In genomic region chr5:43638107-43638506, GRCh38 we compare ENCODE assay signal across 30 cellular contexts. TPM values are rescaled to one million over a fixed set of nuclear protein-coding genes. Genes with fewer than 3 reads are reported as not detected.
DNase-seq lines count a peak whose midpoint lies in the region; ATAC-seq and TF ChIP-seq lines count a peak whose summit lies in the region.
"Had no signal": no experiment of that assay in that cellular context is flagged by ENCODE, and none has a peak within 500 bp of the region (broad histone marks: within the 10 kb centered on the region; RNA-seq: fewer than 3 reads in every experiment).

No MANE protein-coding gene starts in this region.

- no peak for ATAC-seq in activated naive CD4-positive, alpha-beta T cell treated with anti-CD3 and anti-CD28 coated beads, Interleukin-2, amount 50 U/mL, for 72 hours
- no peak for ATAC-seq in HG03565 (IDR thresholded peaks at IDR 0.05; ENCODE audit: unreplicated experiment)
- ATAC-seq: effector memory CD8-positive, alpha-beta T cell; GM23338; left lobe of liver; pancreas; PC-3; stimulated activated naive CD8-positive, alpha-beta T cell treated with anti-CD3 and anti-CD28 coated beads, Interleukin-15, Interleukin-2, amounts not matched to agents 100 U/mL and 50 U/mL, for 24 hours had no signal

- no peak overlapping the region for H3K4ac ChIP-seq in trophoblast cell (ENCODE audit: low read depth, low read length)

- H3K36me3 ChIP-seq in tibial artery = no peaks in the 10 kb centered on the region
- H3K36me3 ChIP-seq in OCI-LY7 (ENCODE audit: insufficient read depth, low read length) = peaks cover 19% of the 10 kb centered on the region
- H3K36me3 ChIP-seq in trophoblast cell (ENCODE audit: control insufficient read depth in 1 of 2, insufficient read depth in 2 of 2, low read length in 2 of 2) = no peaks in the 10 kb centered on the region
- H3K36me3 ChIP-seq: colonic mucosa, neural progenitor cell, pancreas, thoracic aorta had no signal

- H3K9me2 ChIP-seq in OCI-LY7 (ENCODE audit: insufficient read depth, low read length) = no peaks in the 10 kb centered on the region

- no peaks in the 10 kb centered on the region for H3K9me3 ChIP-seq in tibial artery
- no peaks in the 10 kb centered on the region for H3K9me3 ChIP-seq in OCI-LY7 (ENCODE audit: low read length)
- H3K9me3 ChIP-seq in trophoblast cell (ENCODE audit: insufficient read depth, low read depth, low read length) = no peaks in the 10 kb centered on the region
- H3K9me3 ChIP-seq: colonic mucosa, pancreas, thoracic aorta, vagina had no signal

- CTCF ChIA-PET in OCI-LY7 (lab: Charles Lee; ENCODE audit: unreplicated experiment) = no interaction called here

- H2AFZ ChIP-seq in OCI-LY7 (ENCODE audit: low read length) (no peak overlapping the region), trophoblast cell (ENCODE audit: insufficient read depth, low read length, poor library complexity) (no peak overlapping the region)
- H2AFZ ChIP-seq: GM23338, neural progenitor cell had no signal

- no TSS peak for BruUV-seq in OCI-LY7 (replicated peaks; lab: Mats Ljungman, UMichigan)

- H3K18ac ChIP-seq in trophoblast cell (ENCODE audit: low read length) = no peak overlapping the region

- no peak overlapping the region for H2BK12ac ChIP-seq in trophoblast cell (ENCODE audit: low read length)

- no peak overlapping the region for H3K23ac ChIP-seq in trophoblast cell (ENCODE audit: low read length)

- H3K4me3 ChIP-seq in tibial artery (no peak overlapping the region), OCI-LY7 (ENCODE audit: low read depth, low read length, poor library complexity, severe bottlenecking) (no peak overlapping the region), trophoblast cell (ENCODE audit: low read depth, low read length) (no peak overlapping the region)
- H3K4me3 ChIP-seq: colonic mucosa, GM23338, neural progenitor cell, pancreas, smooth muscle cell, thoracic aorta, vagina had no signal

- H4K8ac ChIP-seq in trophoblast cell (ENCODE audit: low read depth, low read length) = no peak overlapping the region

- H3K27ac ChIP-seq in tibial artery (peak overlapping the region; percentile 61 to 77), OCI-LY7 (ENCODE audit: low read depth, low read length, poor library complexity, severe bottlenecking) (no peak overlapping the region), trophoblast cell (ENCODE audit: low read depth, low read length) (no peak overlapping the region)
- H3K27ac ChIP-seq: colonic mucosa, neural progenitor cell, pancreas, vagina had no signal

- H2AK5ac ChIP-seq in trophoblast cell (ENCODE audit: low read length) = no peak overlapping the region

- H3K9me3 Mint-ChIP-seq in activated naive CD4-positive, alpha-beta T cell treated with anti-CD3 and anti-CD28 coated beads, Interleukin-2, amount 50 U/mL, for 72 hours = no peaks in the 10 kb centered on the region
- H3K9me3 Mint-ChIP-seq: effector memory CD8-positive, alpha-beta T cell; GM23338; IgD-negative memory B cell; neural progenitor cell; T-helper 1 cell treated with Interleukin-12 subunit alpha and Interleukin-12 subunit beta and Interleukin-4 antibody, amounts not matched to agents 30 μg/mL and 1 μg/mL, for 36 hours had no signal

- no peaks in the 10 kb centered on the region for H3K79me2 ChIP-seq in OCI-LY7 (ENCODE audit: insufficient read depth, low read depth, low read length)
- no peaks in the 10 kb centered on the region for H3K79me2 ChIP-seq in trophoblast cell (ENCODE audit: control insufficient read depth, insufficient read depth, low read length, poor library complexity)

- peak overlapping the region; percentile 7 to 39 for H3K27ac Mint-ChIP-seq in activated naive CD4-positive, alpha-beta T cell treated with anti-CD3 and anti-CD28 coated beads, Interleukin-2, amount 50 U/mL, for 72 hours
- H3K27ac Mint-ChIP-seq: activated naive CD8-positive, alpha-beta T cell; GM23338; neural progenitor cell; T-helper 1 cell treated with Interleukin-12 subunit alpha and Interleukin-12 subunit beta and Interleukin-4 antibody, amounts not matched to agents 30 μg/mL and 1 μg/mL, for 36 hours had no signal

- no CpG with 5 or more reads among the region's 2 CpGs for WGBS in trophoblast cell (ENCODE audit: extremely low coverage, insufficient coverage, insufficient read length)

- no peak overlapping the region for H4K12ac ChIP-seq in trophoblast cell (ENCODE audit: low read depth, low read length)

- no peak overlapping the region for H3K9ac ChIP-seq in trophoblast cell (ENCODE audit: low read length)
- H3K9ac ChIP-seq: neural progenitor cell had no signal

- POLR2A ChIA-PET in OCI-LY7 (lab: Charles Lee) = interaction anchor here (1.5 kb wide), 1 partner anchor 19 kb away, joined by 5 read pairs; no protein-coding TSS in a partner anchor

- H2BK5ac ChIP-seq in trophoblast cell (ENCODE audit: low read depth, low read length, poor library complexity) = no peak overlapping the region

- no peak overlapping the region for H4K91ac ChIP-seq in trophoblast cell (ENCODE audit: low read depth, low read length)

- peaks cover 0 to 7% of the 10 kb centered on the region in 2 donors for H3K36me3 Mint-ChIP-seq in activated naive CD4-positive, alpha-beta T cell treated with anti-CD3 and anti-CD28 coated beads, Interleukin-2, amount 50 U/mL, for 72 hours

- no peaks in the 10 kb centered on the region for H3K27me3 ChIP-seq in tibial artery
- no peaks in the 10 kb centered on the region for H3K27me3 ChIP-seq in trophoblast cell (ENCODE audit: insufficient read depth, low read length)
- H3K27me3 ChIP-seq: colonic mucosa, neural progenitor cell, pancreas, vagina had no signal

- no peak overlapping the region for H3K14ac ChIP-seq in trophoblast cell (ENCODE audit: low read length)

- H3K4me2 ChIP-seq in OCI-LY7 (ENCODE audit: low read length) = no peak overlapping the region
- no peak overlapping the region for H3K4me2 ChIP-seq in trophoblast cell (ENCODE audit: low read length)
- H3K4me2 ChIP-seq: GM23338, neural progenitor cell, smooth muscle cell had no signal

- H4K20me1 ChIP-seq in OCI-LY7 (ENCODE audit: insufficient read depth, low read length) = no peaks in the 10 kb centered on the region

- intact Hi-C loops in tibial artery (cut with DNase I; ENCODE audit: low total_unique reads) = loop anchor here (5.0 kb wide), 1 partner anchor 44 kb away; no protein-coding TSS in a partner anchor
- intact Hi-C loops in OCI-LY7 (cut with micrococcal nuclease; ENCODE audit: unreplicated experiment) = no loop called here

- H3K79me1 ChIP-seq in trophoblast cell (ENCODE audit: low read length) = no peaks in the 10 kb centered on the region

- no peak overlapping the region for H2BK120ac ChIP-seq in trophoblast cell (ENCODE audit: insufficient read depth, low read length, poor library complexity)

- peaks cover 0 to 99% (median 36%) of the 10 kb centered on the region in 4 donors for H3K4me1 ChIP-seq in tibial artery
- H3K4me1 ChIP-seq in OCI-LY7 (ENCODE audit: insufficient read depth, low read length, poor library complexity, severe bottlenecking) = no peaks in the 10 kb centered on the region
- H3K4me1 ChIP-seq in trophoblast cell (ENCODE audit: control insufficient read depth in 1 of 2, insufficient read depth in 2 of 2, low read length in 2 of 2) = no peaks in the 10 kb centered on the region
- H3K4me1 ChIP-seq: colonic mucosa, neural progenitor cell had no signal

- DNase-seq in activated naive CD4-positive, alpha-beta T cell treated with anti-CD3 and anti-CD28 coated beads, Interleukin-2, amount 50 U/mL, for 72 hours (ENCODE audit: low spot score in 2 of 2) = no peak
- no peak for DNase-seq in activated naive CD4-positive, alpha-beta T cell treated with Interleukin-2 at 50 U/mL for 16 hours
- DNase-seq in MV-4-11 (lab: John Stamatoyannopoulos, UW) (peak; percentile 30), germinal center (ENCODE audit: low spot score) (peak; percentile 7), tibial artery (no peak), OCI-LY7 (ENCODE audit: low spot score) (no peak), trophoblast cell (no peak)
- DNase-seq: activated CD4-positive, alpha-beta T cell treated with anti-CD3 and anti-CD28 coated beads, Interleukin-2, amount 50 U/mL, for 48 hours; activated CD4-positive, CD25-positive, alpha-beta regulatory T cell treated with anti-CD3 and anti-CD28 coated beads, Interleukin-2, amount 50 U/mL, for 72 hours; anterior cingulate cortex; colonic mucosa; DMS 273 treated with DMSO at 0.1 percent for 48 hours; effector memory CD8-positive, alpha-beta T cell; mesendoderm; NCI-H1105; NCI-H1930; NCI-H524 treated with DMSO at 0.1 percent for 48 hours; pancreas; PC-3; stimulated activated naive CD8-positive, alpha-beta T cell treated with anti-CD3 and anti-CD28 coated beads, Interleukin-15, Interleukin-2, amounts not matched to agents 100 U/mL and 50 U/mL, for 24 hours had no signal

- TF ChIP-seq CTCF in tibial artery (IDR thresholded peaks at IDR 0.05) = no peak
- TF ChIP-seq CTCF in OCI-LY7 (conservative IDR thresholded peaks at IDR 0.05; ENCODE audit: low read length) = no peak

RNA-seq across cellular contexts. Expression of gene NNT, which starts 35.1 kb away (rescaled TPM):
- 100 to 1,000 TPM in 1 of 2 donors, 10 to 100 TPM in 1; 89.6 to 174 TPM for total RNA-seq in activated naive CD4-positive, alpha-beta T cell treated with anti-CD3 and anti-CD28 coated beads, Interleukin-2, amount 50 U/mL, for 72 hours
- total RNA-seq in OCI-LY7 (2014; rRNA removed; shearing (Covaris generic)) = 33.6 and 42.2 TPM in 2 replicates
- 98.3 and 120 TPM in 2 replicates for total RNA-seq in OCI-LY7 (2022)
- polyA plus RNA-seq in trophoblast cell (2013) = 20.1 and 20.7 TPM in 2 replicates

Comparison
In these comparisons a context has a peak if more than half of its experiments do, and no peak if none do; other contexts are left out.
1. DNase-seq: peak in MV-4-11 (single experiment) and germinal center (single experiment); none in activated naive CD4-positive, alpha-beta T cell treated with anti-CD3 and anti-CD28 coated beads, Interleukin-2, amount 50 U/mL, for 72 hours (0 of 2), activated naive CD4-positive, alpha-beta T cell treated with Interleukin-2 at 50 U/mL for 16 hours (single experiment), tibial artery (0 of 2), OCI-LY7 (single experiment) and trophoblast cell (0 of 2).
2. H3K27ac ChIP-seq: peak in tibial artery (2 of 2); none in OCI-LY7 (single experiment) and trophoblast cell (single experiment).